In genomic region chr2:53961478-53962216, GRCh38 we compare ENCODE assay signal across 8 cellular contexts. TPM values are rescaled to one million over a fixed set of nuclear protein-coding genes. Genes with fewer than 3 reads are reported as not detected.
DNase-seq lines count a peak whose midpoint lies in the region; ATAC-seq, FAIRE-seq and TF ChIP-seq lines count a peak whose summit lies in the region.
"Not testable (repeated sequence)": the region's sequence is repeated elsewhere in the genome, so short reads cannot be mapped to it uniquely, and the experiment has no call there.

No MANE protein-coding gene starts in this region.

- peak; percentile 41 for DNase-seq in bronchial epithelial cell (ENCODE audit: low read depth)
- not testable (repeated sequence) for DNase-seq in HepG2 (ENCODE audit: low spot score); stimulated activated effector memory CD8-positive, alpha-beta T cell treated with anti-CD3 and anti-CD28 coated beads, Interleukin-12 subunit alpha, Interleukin-12 subunit beta, amount 100 ng/mL, for 72 hours (ENCODE audit: low spot score in 2 of 2)
- DNase-seq in neural progenitor cell (ENCODE audit: low spot score): peak; percentile 18

- H3K79me2 ChIP-seq in SU-DHL-6 (ENCODE audit: insufficient read depth, low read length): peaks cover 100% of the 10 kb centered on the region
- H3K79me2 ChIP-seq in HepG2 (ENCODE audit: insufficient read depth, low read length): peaks cover 99% of the 10 kb centered on the region
- peaks cover 100% of the 10 kb centered on the region for H3K79me2 ChIP-seq in neural progenitor cell (ENCODE audit: low read depth)

- peaks cover 18% of the 10 kb centered on the region for H3K4me1 Mint-ChIP-seq in neural progenitor cell
- H3K4me1 Mint-ChIP-seq in stimulated activated effector memory CD8-positive, alpha-beta T cell treated with anti-CD3 and anti-CD28 coated beads, Interleukin-12 subunit alpha, Interleukin-12 subunit beta, amount 100 ng/mL, for 72 hours: peaks cover 52% of the 10 kb centered on the region

- peaks cover 10 to 100% (median 88%) of the 10 kb centered on the region in 11 experiments; a peak in 19 of 22 replicates for H4K20me1 ChIP-seq in BLaER1 treated with 17β-estradiol and CSF1 and Interleukin-3, amounts not matched to agents 10 nM and 100 nM
- H4K20me1 ChIP-seq in SU-DHL-6 (ENCODE audit: low read depth, low read length): peaks cover 13% of the 10 kb centered on the region; the same call in 1 of the 2 replicates
- H4K20me1 ChIP-seq in HepG2 (ENCODE audit: insufficient read depth, low read length): peaks cover 56% of the 10 kb centered on the region
- H4K20me1 ChIP-seq in neural progenitor cell (ENCODE audit: low read depth): peaks cover 15% of the 10 kb centered on the region

- not testable (repeated sequence) for H3K27me3 ChIP-seq in BLaER1 treated with 17β-estradiol and CSF1 and Interleukin-3, amounts not matched to agents 10 nM and 100 nM; HUES48 (ENCODE audit: control insufficient read depth, insufficient read depth, low read length); SU-DHL-6 (ENCODE audit: low read length); bronchial epithelial cell (ENCODE audit: control insufficient read depth, insufficient read depth, low read length); gastroesophageal sphincter; HepG2 (ENCODE audit: control insufficient read depth in 1 of 2, insufficient read depth in 2 of 2, low read length in 2 of 2); neural progenitor cell

- WGBS in gastroesophageal sphincter (ENCODE audit: low coverage in 1 of 2), 2 donors: 52 to 57% methylated on average over 8 to 9 of the region's 10 CpGs
- 94% methylated on average over 10 of the region's 10 CpGs for WGBS in HepG2 (ENCODE audit: low lambda C conversion rate)

- H3K4me3 ChIP-seq in BLaER1 treated with 17β-estradiol and CSF1 and Interleukin-3, amounts not matched to agents 10 nM and 100 nM: peak overlapping the region in 6 of 10 experiments; percentile 9 to 50 (median 40); a peak in 10 of 20 replicates
- H3K4me3 ChIP-seq in HUES48 (ENCODE audit: low read depth, low read length); SU-DHL-6 (ENCODE audit: insufficient read depth, low read length, poor library complexity, severe bottlenecking); gastroesophageal sphincter; HepG2 (replicated peaks in 1 of 3; ENCODE audit: insufficient read depth in 1 of 3, low read depth in 2 of 3, low read length in 3 of 3); neural progenitor cell: not testable (repeated sequence)
- peak overlapping the region; percentile 8 for H3K4me3 ChIP-seq in bronchial epithelial cell (ENCODE audit: low read depth, low read length)

- not testable (repeated sequence) for TF ChIP-seq POLR2A in gastroesophageal sphincter (IDR thresholded peaks at IDR 0.05); HepG2 (IDR thresholded peaks at IDR 0.05; ENCODE audit: insufficient read depth in 1 of 2, low read depth in 2 of 2, low read length in 2 of 2)

- H3K27me3 Mint-ChIP-seq in neural progenitor cell (ENCODE audit: insufficient read depth, low read depth): not testable (repeated sequence)

- peaks cover 17% of the 10 kb centered on the region for H3K36me3 Mint-ChIP-seq in neural progenitor cell
- H3K36me3 Mint-ChIP-seq in stimulated activated effector memory CD8-positive, alpha-beta T cell treated with anti-CD3 and anti-CD28 coated beads, Interleukin-12 subunit alpha, Interleukin-12 subunit beta, amount 100 ng/mL, for 72 hours: not testable (repeated sequence)

- H3K9me2 ChIP-seq in SU-DHL-6 (replicated peaks; ENCODE audit: insufficient read depth, low read length): not testable (repeated sequence)

- in situ Hi-C loops in HepG2 (cut with HindIII; ENCODE audit: extremely low pct_ligation_motif_present, low pct_unique_long_range_greater_than_20kb): not testable (repeated sequence)

- not testable (repeated sequence) for H3K9me3 ChIP-seq in BLaER1 treated with 17β-estradiol and CSF1 and Interleukin-3, amounts not matched to agents 10 nM and 100 nM (replicated peaks in 1 of 11); HUES48 (ENCODE audit: control insufficient read depth, insufficient read depth, low read length); SU-DHL-6 (ENCODE audit: insufficient read depth, low read length); gastroesophageal sphincter; HepG2 (ENCODE audit: low read length); neural progenitor cell (ENCODE audit: low read depth)

- not testable (repeated sequence) for H2AFZ ChIP-seq in SU-DHL-6 (ENCODE audit: low read depth, low read length, severe bottlenecking); HepG2 (ENCODE audit: low read length); neural progenitor cell (replicated peaks)

- not testable (repeated sequence) for ATAC-seq in gastroesophageal sphincter; stimulated activated effector memory CD8-positive, alpha-beta T cell treated with anti-CD3 and anti-CD28 coated beads, Interleukin-12 subunit alpha, Interleukin-12 subunit beta, amount 100 ng/mL, for 72 hours
- ATAC-seq in HepG2: 0 out of 3 replicates have a peak, but pooled peaks have one; percentile 11

- peak overlapping the region in 10 of 11 experiments; percentile 4 to 71 (median 56); a peak in 15 of 22 replicates for H3K9ac ChIP-seq in BLaER1 treated with 17β-estradiol and CSF1 and Interleukin-3, amounts not matched to agents 10 nM and 100 nM
- H3K9ac ChIP-seq in HUES48 (ENCODE audit: low read depth, low read length): peak overlapping the region; percentile 13
- not testable (repeated sequence) for H3K9ac ChIP-seq in SU-DHL-6 (ENCODE audit: low read length); HepG2 (ENCODE audit: insufficient read depth, low read depth, low read length); neural progenitor cell

- peak overlapping the region; percentile 67 to 96 (median 74) for H3K4me2 ChIP-seq in BLaER1 treated with 17β-estradiol and CSF1 and Interleukin-3, amounts not matched to agents 10 nM and 100 nM
- H3K4me2 ChIP-seq in SU-DHL-6 (ENCODE audit: low read depth, low read length, poor library complexity, severe bottlenecking): peak overlapping the region; percentile 48
- not testable (repeated sequence) for H3K4me2 ChIP-seq in HepG2 (ENCODE audit: low read depth, low read length)
- peak overlapping the region; percentile 31 for H3K4me2 ChIP-seq in neural progenitor cell

- not testable (repeated sequence) for H3K9me3 Mint-ChIP-seq in neural progenitor cell; stimulated activated effector memory CD8-positive, alpha-beta T cell treated with anti-CD3 and anti-CD28 coated beads, Interleukin-12 subunit alpha, Interleukin-12 subunit beta, amount 100 ng/mL, for 72 hours

- not testable (repeated sequence) for TF ChIP-seq CTCF in SU-DHL-6 (IDR thresholded peaks at IDR 0.05; ENCODE audit: insufficient read depth, low read length, poor library complexity, severe bottlenecking); bronchial epithelial cell (IDR thresholded peaks at IDR 0.05; ENCODE audit: insufficient read depth, low read length, severe bottlenecking); gastroesophageal sphincter (IDR thresholded peaks at IDR 0.05); HepG2 (CRISPR knock-in tag; IDR thresholded peaks at IDR 0.05); neural progenitor cell (IDR thresholded peaks at IDR 0.05)

- TF ChIP-seq EP300 in gastroesophageal sphincter (IDR thresholded peaks at IDR 0.05); HepG2 (IDR thresholded peaks at IDR 0.05; ENCODE audit: low read depth in 2 of 2, low read length in 2 of 2); HepG2 (CRISPR knock-in tag; IDR thresholded peaks at IDR 0.05; ENCODE audit: borderline replicate concordance): not testable (repeated sequence)

- H3K27ac Mint-ChIP-seq in neural progenitor cell: peak overlapping the region; percentile 36
- H3K27ac Mint-ChIP-seq in stimulated activated effector memory CD8-positive, alpha-beta T cell treated with anti-CD3 and anti-CD28 coated beads, Interleukin-12 subunit alpha, Interleukin-12 subunit beta, amount 100 ng/mL, for 72 hours: peak overlapping the region; percentile 48

- H3K27ac ChIP-seq in BLaER1 treated with 17β-estradiol and CSF1 and Interleukin-3, amounts not matched to agents 10 nM and 100 nM: peak overlapping the region in 10 of 11 experiments; percentile 6 to 81 (median 62); a peak in 17 of 22 replicates
- H3K27ac ChIP-seq in HUES48 (ENCODE audit: low read depth, low read length): peak overlapping the region; percentile 38
- not testable (repeated sequence) for H3K27ac ChIP-seq in SU-DHL-6 (ENCODE audit: low read depth, low read length); HepG2 (ENCODE audit: extremely low read length, insufficient read depth, low read length)
- H3K27ac ChIP-seq in gastroesophageal sphincter: peak overlapping the region in 3 of 4 donors; percentile 51 to 73 (median 52)
- peak overlapping the region; percentile 44 for H3K27ac ChIP-seq in neural progenitor cell

- H3K4me3 Mint-ChIP-seq in neural progenitor cell: peak overlapping the region; percentile 54
- not testable (repeated sequence) for H3K4me3 Mint-ChIP-seq in stimulated activated effector memory CD8-positive, alpha-beta T cell treated with anti-CD3 and anti-CD28 coated beads, Interleukin-12 subunit alpha, Interleukin-12 subunit beta, amount 100 ng/mL, for 72 hours

- POLR2A ChIA-PET in HepG2 (lab: Yijun Ruan, JAX): not testable (repeated sequence)

- not testable (repeated sequence) for BruUV-seq in HepG2 (replicated peaks; lab: Mats Ljungman, UMichigan)

- H3K4me1 ChIP-seq in BLaER1 treated with 17β-estradiol and CSF1 and Interleukin-3, amounts not matched to agents 10 nM and 100 nM: peaks cover 39 to 62% (median 54%) of the 10 kb centered on the region in 10 experiments
- H3K4me1 ChIP-seq in HUES48 (ENCODE audit: control insufficient read depth, insufficient read depth, low read length) (peaks cover 54% of the 10 kb centered on the region), gastroesophageal sphincter (peaks cover 5 to 72% (median 7%) of the 10 kb centered on the region in 3 donors), HepG2 (ENCODE audit: insufficient read depth, low read length) (peaks cover 48% of the 10 kb centered on the region), neural progenitor cell (peaks cover 34% of the 10 kb centered on the region)

- intact Hi-C loops in HepG2 (cut with micrococcal nuclease; ENCODE audit: unreplicated experiment): not testable (repeated sequence)

- not testable (repeated sequence) for TF ChIP-seq RAD21 in HepG2 (CRISPR knock-in tag; IDR thresholded peaks at IDR 0.05)

- peaks cover 0 to 34% (median 14%) of the 10 kb centered on the region in 11 experiments; a peak in 13 of 22 replicates for H3K36me3 ChIP-seq in BLaER1 treated with 17β-estradiol and CSF1 and Interleukin-3, amounts not matched to agents 10 nM and 100 nM
- H3K36me3 ChIP-seq in HUES48 (ENCODE audit: control insufficient read depth, insufficient read depth, low read length); SU-DHL-6 (ENCODE audit: low read length); bronchial epithelial cell (ENCODE audit: control insufficient read depth, insufficient read depth, low read length); gastroesophageal sphincter; HepG2 (replicated peaks in 1 of 2; ENCODE audit: control insufficient read depth in 1 of 2, insufficient read depth in 2 of 2, low read length in 2 of 2); neural progenitor cell: not testable (repeated sequence)

- not testable (repeated sequence) for FAIRE-seq in bronchial epithelial cell (lab: Jason Lieb, UNC); HepG2 (lab: Jason Lieb, UNC)

- CTCF ChIA-PET in HepG2 (lab: Yijun Ruan, JAX; ENCODE audit: low intra/inter-chr PET ratio, low total read pairs): not testable (repeated sequence)

- not testable (repeated sequence) for H3F3A ChIP-seq in SU-DHL-6 (ENCODE audit: insufficient read depth); neural progenitor cell (ENCODE audit: low read depth)

RNA-seq across cellular contexts. Expression of gene PSME4, which starts 9.1 kb away (rescaled TPM):
- total RNA-seq in bronchial epithelial cell: 31.3 and 39.8 TPM in 2 replicates
- total RNA-seq in gastroesophageal sphincter: 10 to 100 TPM; 44.8 to 58.2 (median 49.4) TPM
- total RNA-seq in HepG2 (2016; rRNA removed; fragmentation: Illumina TruSeq; extraction: Trizol): 77.8 and 171 TPM in 2 replicates
- total RNA-seq in HepG2 (2016; cell fraction: cytosol; rRNA removed; fragmentation: Illumina TruSeq; extraction: Trizol; ENCODE audit: low read depth): 22.4 and 25.4 TPM in 2 replicates
- total RNA-seq in HepG2 (2016; cell fraction: insoluble cytoplasmic fraction; rRNA removed; fragmentation: Illumina TruSeq; extraction: Trizol): 73.6 and 173 TPM in 2 replicates
- total RNA-seq in HepG2 (2016; cell fraction: membrane; rRNA removed; fragmentation: Illumina TruSeq; extraction: Trizol): 57.4 and 61.3 TPM in 2 replicates
- total RNA-seq in HepG2 (2016; cell fraction: nucleus; rRNA removed; fragmentation: Illumina TruSeq; extraction: Trizol): 131 and 137 TPM in 2 replicates
- 49.5 and 52.1 TPM in 2 replicates for polyA plus RNA-seq in HepG2 (2011; rRNA removed)
- 26.0 and 41.8 TPM in 2 replicates for polyA plus RNA-seq in HepG2 (2011; cell fraction: cytosol; rRNA removed)
- 47.5 and 57.6 TPM in 2 replicates for polyA plus RNA-seq in HepG2 (2011; cell fraction: nucleus; rRNA removed)
- polyA plus RNA-seq in HepG2 (2012): 67.8 and 68.1 TPM in 2 replicates
- 7.1 and 8.9 TPM in 2 replicates for polyA plus RNA-seq in HepG2 (2016; cell fraction: cytosol; fragmentation: Illumina TruSeq; extraction: Trizol; ENCODE audit: low read depth)
- polyA plus RNA-seq in HepG2 (2016; cell fraction: insoluble cytoplasmic fraction; fragmentation: Illumina TruSeq; extraction: Trizol; ENCODE audit: low read depth): 153 TPM in 2 replicates
- 27.8 and 31.6 TPM in 2 replicates for polyA plus RNA-seq in HepG2 (2016; cell fraction: membrane; fragmentation: Illumina TruSeq; extraction: Trizol; ENCODE audit: low read depth)
- 152 and 165 TPM in 2 replicates for polyA plus RNA-seq in HepG2 (2016; cell fraction: nucleus; fragmentation: Illumina TruSeq; extraction: Trizol; ENCODE audit: insufficient read depth, low read depth)
- 42.9 and 46.9 TPM in 2 replicates for polyA minus RNA-seq in HepG2 (2011; rRNA and poly(A)+ RNA removed; ENCODE audit: low replicate concordance)
- polyA minus RNA-seq in HepG2 (2011; cell fraction: cytosol; rRNA and poly(A)+ RNA removed): 52.5 and 57.5 TPM in 2 replicates
- polyA minus RNA-seq in HepG2 (2011; cell fraction: nucleus; rRNA and poly(A)+ RNA removed): 158 and 180 TPM in 2 replicates
- 52.9 and 72.1 TPM in 2 replicates for total RNA-seq in neural progenitor cell (ENCODE audit: low replicate concordance)
